Comparison of ENCODE assay signal across 22 cellular contexts in the genomic region with DNA sequence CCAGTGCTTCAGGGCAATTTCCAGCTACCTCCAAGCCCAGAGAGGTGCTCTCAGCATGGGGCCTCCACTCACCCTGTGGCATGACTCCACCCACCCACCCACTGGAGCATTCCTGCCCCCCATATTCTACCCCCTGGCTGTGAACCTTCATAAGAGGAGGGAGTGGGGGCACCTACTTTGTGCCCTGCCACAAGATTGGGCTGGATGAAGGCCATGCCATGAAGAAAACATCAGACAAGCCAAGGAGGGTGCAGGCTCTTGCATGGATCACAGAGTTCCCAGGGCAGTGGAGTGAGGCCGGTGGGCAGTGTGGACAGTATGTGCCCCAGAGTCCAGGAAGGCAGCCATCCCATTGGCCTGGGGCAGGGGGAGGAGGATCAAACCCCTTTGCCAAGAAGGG.
"Had no signal": no experiment of that assay in that cellular context is flagged by ENCODE, and none has a peak within 500 bp of the region (broad histone marks: within the 10 kb centered on the region; RNA-seq: fewer than 3 reads in every experiment).

No MANE protein-coding gene starts in this region.

- H3K9me3 ChIP-seq: SK-N-SH had no signal

- ATAC-seq: HepG2 had no signal

- H3K4me2 ChIP-seq: SK-N-SH had no signal

- H3K9ac ChIP-seq: SK-N-SH had no signal

- DNase-seq: IMR-90, Karpas-422, KG1, MM.1S, NCI-H1092 treated with DMSO at 0.1 percent for 48 hours, NCI-H1436, NCI-H187, NCI-H2029, NCI-H2081 treated with DMSO at 0.1 percent for 48 hours, NCI-H2171, NCI-H226, NCI-H446, NCI-H510A, NCI-H524 treated with DMSO at 0.1 percent for 48 hours, NCI-H69, NCI-H774, Right ventricle myocardium superior, RPMI8226, SIG-M5, SK-N-SH, SW 1271 had no signal
